ENCODE assay signal across 15 cellular contexts in the genomic region with DNA sequence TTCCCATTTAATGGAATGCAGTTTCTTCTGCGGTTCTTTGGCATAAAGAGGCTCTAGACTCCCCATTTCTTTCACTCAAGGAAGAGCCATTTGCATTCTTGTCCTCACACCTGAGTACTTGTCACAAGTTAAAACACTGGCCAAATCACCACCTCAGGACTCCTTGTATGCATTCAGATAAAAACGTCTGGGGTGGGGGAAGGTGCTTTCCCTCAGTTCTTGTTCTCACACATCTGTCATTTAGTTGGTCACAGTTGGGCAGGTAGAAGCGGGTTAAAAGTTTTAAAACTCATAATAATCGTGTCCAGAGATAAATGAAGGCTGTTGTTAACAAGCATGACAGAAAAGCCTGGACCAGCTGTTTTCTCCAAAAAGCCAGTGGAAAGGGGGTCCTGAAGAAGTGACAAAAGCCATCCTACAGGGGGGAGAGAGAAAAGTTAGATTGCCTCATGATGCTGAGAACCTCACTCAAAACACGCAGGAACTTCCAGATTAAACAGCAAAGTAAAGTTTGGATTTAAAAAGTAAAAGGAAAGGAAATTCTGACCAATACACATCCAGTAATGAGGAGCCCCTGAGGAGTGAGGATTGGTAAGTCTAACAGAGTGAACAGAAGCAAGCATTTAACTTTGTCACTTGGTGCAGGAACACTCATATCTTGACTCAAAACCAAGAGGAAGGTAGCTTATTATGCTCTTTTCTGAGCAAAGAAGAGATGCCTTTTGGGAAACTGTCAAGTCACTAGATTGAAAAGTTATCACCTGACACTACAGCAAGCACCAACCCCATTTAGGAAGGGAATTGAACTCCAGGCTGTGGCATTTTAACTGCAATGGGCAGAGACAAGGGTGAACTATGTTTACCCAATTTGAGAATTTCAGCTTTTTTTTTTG. TPM values are rescaled to one million over a fixed set of nuclear protein-coding genes. Genes with fewer than 3 reads are reported as not detected.
DNase-seq lines count a peak whose midpoint lies in the region; ATAC-seq, FAIRE-seq and TF ChIP-seq lines count a peak whose summit lies in the region.
"Had no signal": no experiment of that assay in that cellular context is flagged by ENCODE, and none has a peak within 500 bp of the region (broad histone marks: within the 10 kb centered on the region; RNA-seq: fewer than 3 reads in every experiment).

No MANE protein-coding gene starts in this region.

- TF ChIP-seq CTCF in psoas muscle (IDR thresholded peaks at IDR 0.05) = no peak

- H3K27me3 ChIP-seq in psoas muscle (ENCODE audit: insufficient read depth in 3 of 3, low read length in 2 of 3) = peaks cover 0 to 34% (median 3%) of the 10 kb centered on the region in 3 donors
- H3K27me3 ChIP-seq: uterus had no signal

- no peaks in the 10 kb centered on the region for H3K9me3 ChIP-seq in psoas muscle
- H3K9me3 ChIP-seq: uterus had no signal

- DNase-seq in GM12891 (ENCODE audit: insufficient read length, low spot score) = no peak
- no peak for DNase-seq in NCI-H774 (lab: John Stamatoyannopoulos, UW)
- DNase-seq in COR-L47 (lab: John Stamatoyannopoulos, UW) = no peak
- no peak for DNase-seq in effector CD4-positive, alpha-beta T cell
- DNase-seq in psoas muscle = no peak
- DNase-seq: activated CD4-positive, CD25-positive, alpha-beta regulatory T cell treated with anti-CD3 and anti-CD28 coated beads, Interleukin-2, amount 50 U/mL, for 72 hours; DMS153; glutamatergic neuron; NCI-H2081 treated with DMSO at 0.1 percent for 48 hours; uterus had no signal

- H3K27ac ChIP-seq in psoas muscle = no peak overlapping the region
- H3K27ac ChIP-seq: uterus had no signal

- TF ChIP-seq POLR2A in GM12891 (IDR thresholded peaks at IDR 0.05; ENCODE audit: low read depth, low read length) = no peak; the same call in 1 of the 2 replicates

- H3K36me3 ChIP-seq in psoas muscle (ENCODE audit: insufficient read depth in 1 of 2, low read depth in 1 of 2) = no peaks in the 10 kb centered on the region
- H3K36me3 ChIP-seq: uterus had no signal

- 54 to 63% (median 54%) methylated on average over 5 of the region's 5 CpGs for WGBS in psoas muscle, 3 donors

- ATAC-seq in GM19452 (IDR thresholded peaks at IDR 0.05; ENCODE audit: unreplicated experiment) (peak; percentile 57), HG02852 (IDR thresholded peaks at IDR 0.05; ENCODE audit: unreplicated experiment) (peak; percentile 57), HG03558 (IDR thresholded peaks at IDR 0.05; ENCODE audit: extremely low read depth, unreplicated experiment) (peak; percentile 35), psoas muscle (no peak)
- ATAC-seq: activated T-helper 17 cell treated with anti-CD3 and anti-CD28 coated beads, Interleukin-2, amount 50 U/mL, for 72 hours had no signal

- intact Hi-C loops in psoas muscle (cut with DNase I) = no loop called here

- no peaks in the 10 kb centered on the region for H3K4me1 ChIP-seq in psoas muscle

- H3K4me3 ChIP-seq in psoas muscle = no peak overlapping the region
- H3K4me3 ChIP-seq: uterus had no signal

- peak; percentile 57 for FAIRE-seq in GM12891 (lab: Jason Lieb, UNC)

TF ChIP-seq in GM12891, 5 proteins besides CTCF, POLR2A, EP300 and RAD21:
- TF ChIP-seq SPI1 (IDR thresholded peaks at IDR 0.05; ENCODE audit: low read depth, low read length) = no peak
- TF ChIP-seq POLR2AphosphoS5 (IDR thresholded peaks at IDR 0.05; ENCODE audit: low read depth, low read length) = peak; percentile 15; the same call in 1 of the 2 replicates
- no peak; the same call in 1 of the 2 replicates for TF ChIP-seq TAF1 (IDR thresholded peaks at IDR 0.05; ENCODE audit: low read depth, low read length)
- peak; percentile 88 for TF ChIP-seq PAX5 (IDR thresholded peaks at IDR 0.05; ENCODE audit: insufficient read depth, low read length, severe bottlenecking)
- TF ChIP-seq POU2F2 (IDR thresholded peaks at IDR 0.05; ENCODE audit: low read depth, low read length) = peak; percentile 91; the same call in 1 of the 2 replicates

RNA-seq across cellular contexts. Expression of gene BCL2L10, which starts 2.8 kb away (rescaled TPM):
- polyA plus RNA-seq in GM12891 (2012; ENCODE audit: low read depth, missing spikeins) = 21.4 TPM
- not detected for total RNA-seq in psoas muscle
- under 1 TPM in 1 of 3 donors, not detected in 2; 0.04 TPM for polyA plus RNA-seq in psoas muscle
- total RNA-seq: activated T-helper 17 cell treated with anti-CD3 and anti-CD28 coated beads, Interleukin-2, amount 50 U/mL, for 72 hours had no signal
- polyA plus RNA-seq: neural cell had no signal

Comparison
In these comparisons a context has a peak if more than half of its experiments do, and no peak if none do; other contexts are left out.
1. ATAC-seq: peak in GM19452 (single experiment), HG02852 (single experiment) and HG03558 (single experiment); none in psoas muscle (0 of 4).